8 cellular contexts compared by ENCODE assay signal in the genomic region with DNA sequence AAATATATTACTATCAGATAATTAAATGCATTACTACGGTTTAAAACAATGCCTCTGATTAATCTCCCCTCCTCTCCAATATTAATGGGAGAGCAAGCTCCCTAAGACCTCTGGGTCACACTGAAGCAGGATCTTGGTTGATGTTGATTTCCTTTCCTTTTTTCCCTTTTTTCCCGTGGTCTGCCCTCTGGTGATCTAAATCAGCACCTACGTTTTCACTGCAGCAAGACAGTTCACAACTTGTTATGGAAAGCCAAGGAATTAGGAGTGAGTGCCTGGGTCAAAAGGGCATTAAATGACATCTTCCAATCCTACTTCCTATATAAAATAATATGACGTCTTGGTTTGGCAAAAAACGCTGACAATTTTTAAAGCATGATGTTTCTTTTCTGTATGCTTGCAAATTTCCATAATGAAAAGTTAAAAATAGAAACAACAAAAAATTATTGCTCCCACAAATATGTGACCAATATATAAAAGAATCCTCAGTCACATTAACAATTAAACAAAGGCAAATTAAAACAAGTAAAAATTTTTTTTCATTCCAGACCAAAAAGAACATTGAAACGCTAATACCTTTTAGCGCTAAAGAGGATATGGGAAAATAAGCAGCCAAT. TPM values are rescaled to one million over a fixed set of nuclear protein-coding genes. Genes with fewer than 3 reads are reported as not detected.
A peak's percentile ranks its signal among the peaks of the same experiment; 100 is the strongest.
DNase-seq lines count a peak whose midpoint lies in the region; ATAC-seq and TF ChIP-seq lines count a peak whose summit lies in the region.

No MANE protein-coding gene starts in this region.

- no peaks in the 10 kb centered on the region for H3K27me3 ChIP-seq in heart left ventricle

- H3K4me1 Mint-ChIP-seq in stimulated activated memory B cell treated with anti-CD40 and anti-IgM and Interleukin-4, amounts not matched to agents 10 μg/mL and 1 μg/mL and 100 μg/mL, for 72 hours: no peaks in the 10 kb centered on the region

- no peaks in the 10 kb centered on the region for H3K27me3 Mint-ChIP-seq in stimulated activated memory B cell treated with anti-CD40 and anti-IgM and Interleukin-4, amounts not matched to agents 10 μg/mL and 1 μg/mL and 100 μg/mL, for 72 hours

- peak; percentile 57 for DNase-seq in EH (ENCODE audit: low read depth)
- DNase-seq in NCI-H1105 treated with DMSO at 0.1 percent for 48 hours (lab: John Stamatoyannopoulos, UW): peak; percentile 36
- DNase-seq in astrocyte of the spinal cord (ENCODE audit: low read depth, low spot score): peak; percentile 53
- peak; percentile 33 for DNase-seq in midbrain (lab: John Stamatoyannopoulos, UW)
- DNase-seq in NK-92 (lab: John Stamatoyannopoulos, UW; ENCODE audit: unreplicated experiment): no peak
- no peak for DNase-seq in heart left ventricle

- no peaks in the 10 kb centered on the region for H3K4me1 ChIP-seq in heart left ventricle

- H3K4me3 ChIP-seq in astrocyte of the spinal cord (ENCODE audit: low read depth, low read length) (no peak overlapping the region), heart left ventricle (no peak overlapping the region)

- no peak overlapping the region for H3K27ac Mint-ChIP-seq in stimulated activated memory B cell treated with anti-CD40 and anti-IgM and Interleukin-4, amounts not matched to agents 10 μg/mL and 1 μg/mL and 100 μg/mL, for 72 hours

- H3K9me3 ChIP-seq in heart left ventricle: no peaks in the 10 kb centered on the region

- TF ChIP-seq CTCF in astrocyte of the spinal cord (IDR thresholded peaks at IDR 0.05; ENCODE audit: low read depth, low read length) (peak; percentile 66), heart left ventricle (IDR thresholded peaks at IDR 0.05) (peak in 4 of 12 donors; percentile 21 to 36 (median 30))

- ATAC-seq in stimulated activated memory B cell treated with anti-CD40 and anti-IgM and Interleukin-4, amounts not matched to agents 10 μg/mL and 1 μg/mL and 100 μg/mL, for 72 hours: no peak
- ATAC-seq in HG03378 (IDR thresholded peaks at IDR 0.05; ENCODE audit: unreplicated experiment) (no peak), heart left ventricle (no peak)

- no peak overlapping the region for H3K27ac ChIP-seq in heart left ventricle

- H3K4me3 Mint-ChIP-seq in stimulated activated memory B cell treated with anti-CD40 and anti-IgM and Interleukin-4, amounts not matched to agents 10 μg/mL and 1 μg/mL and 100 μg/mL, for 72 hours: no peak overlapping the region

- no peaks in the 10 kb centered on the region for H3K9me3 Mint-ChIP-seq in stimulated activated memory B cell treated with anti-CD40 and anti-IgM and Interleukin-4, amounts not matched to agents 10 μg/mL and 1 μg/mL and 100 μg/mL, for 72 hours

- in situ Hi-C loops in astrocyte of the spinal cord (cut with HindIII; ENCODE audit: low sequenced_read_pairs): no loop called here

- no peaks in the 10 kb centered on the region for H3K36me3 ChIP-seq in heart left ventricle

- intact Hi-C loops in heart left ventricle (cut with DNase I): loop anchor here in 3 of 10 donors (10.0 kb wide), 3 partner anchors 103 to 237 kb away; partner anchors contain the start of gene PPP4R3B (in 1 of the 3)

- WGBS in heart left ventricle, 4 donors: 41 to 43% (median 43%) methylated on average over 7 of the region's 7 CpGs

- H3K36me3 Mint-ChIP-seq in stimulated activated memory B cell treated with anti-CD40 and anti-IgM and Interleukin-4, amounts not matched to agents 10 μg/mL and 1 μg/mL and 100 μg/mL, for 72 hours: no peaks in the 10 kb centered on the region

- no peak for TF ChIP-seq POLR2A in heart left ventricle (IDR thresholded peaks at IDR 0.05)

RNA-seq across cellular contexts. Expression of gene CFAP36, which starts 7.9 kb away (rescaled TPM):
- total RNA-seq in heart left ventricle: 10 to 100 TPM; 14.2 to 31.8 (median 21.0) TPM
- 10 to 100 TPM; 25.1 to 35.7 TPM for polyA plus RNA-seq in heart left ventricle

Comparison
In these comparisons a context has a peak if more than half of its experiments do, and no peak if none do; other contexts are left out.
1. DNase-seq: peak in EH (single experiment), NCI-H1105 treated with DMSO at 0.1 percent for 48 hours (single experiment), astrocyte of the spinal cord (single experiment) and midbrain (single experiment); none in NK-92 (single experiment) and heart left ventricle (0 of 5).